ENCODE assay signal across 8 cellular contexts in genomic region chr16:2467301-2468141, GRCh38. TPM values are rescaled to one million over a fixed set of nuclear protein-coding genes. Genes with fewer than 3 reads are reported as not detected.
A peak's percentile ranks its signal among the peaks of the same experiment; 100 is the strongest.
DNase-seq lines count a peak whose midpoint lies in the region; ATAC-seq, FAIRE-seq and TF ChIP-seq lines count a peak whose summit lies in the region.

No MANE protein-coding gene starts in this region.

- TF ChIP-seq POLR2A in HepG2 (IDR thresholded peaks at IDR 0.05; ENCODE audit: insufficient read depth in 1 of 2, low read depth in 2 of 2, low read length in 2 of 2) (no peak), testis (IDR thresholded peaks at IDR 0.05) (no peak)

- no peaks in the 10 kb centered on the region for H3K36me3 ChIP-seq in PC-3 (ENCODE audit: low read depth, low read length)
- no peaks in the 10 kb centered on the region for H3K36me3 ChIP-seq in HepG2 (replicated peaks in 1 of 2; ENCODE audit: control insufficient read depth in 1 of 2, insufficient read depth in 2 of 2, low read length in 2 of 2)
- H3K36me3 ChIP-seq in testis (ENCODE audit: low read depth, missing control alignments): no peaks in the 10 kb centered on the region

- ATAC-seq in PC-3 (peak; percentile 61), HepG2 (no peak), HG03378 (IDR thresholded peaks at IDR 0.05; ENCODE audit: unreplicated experiment) (no peak)

- H3K4me3 ChIP-seq in PC-3 (ENCODE audit: low read length) (peak overlapping the region; percentile 64; the same call in 1 of the 2 replicates), HepG2 (replicated peaks in 1 of 3; ENCODE audit: insufficient read depth in 1 of 3, low read depth in 2 of 3, low read length in 3 of 3) (peak overlapping the region in 1 of 3 experiments; percentile 65; a peak in 1 of 6 replicates), testis (peak overlapping the region; percentile 39 to 41)

- no TSS peak for BruUV-seq in PC-3 (replicated peaks; lab: Mats Ljungman, UMichigan)
- BruUV-seq in HepG2 (replicated peaks; lab: Mats Ljungman, UMichigan): no TSS peak

- peaks cover 42% of the 10 kb centered on the region for H3K4me1 Mint-ChIP-seq in dendritic cell treated with granulocyte-macrophage colony-stimulating factor and Interleukin-4, amounts not matched to agents 40 ng/mL and 50 ng/mL, for 4 days (ENCODE audit: low read depth)

- no peaks in the 10 kb centered on the region for H3K9me3 ChIP-seq in PC-3 (ENCODE audit: low read length)
- no peaks in the 10 kb centered on the region for H3K9me3 ChIP-seq in HepG2 (ENCODE audit: low read length)
- H3K9me3 ChIP-seq in testis: no peaks in the 10 kb centered on the region

- peak; percentile 85 for DNase-seq in DMS79 (lab: John Stamatoyannopoulos, UW)
- DNase-seq in HUDEP-2 (lab: John Stamatoyannopoulos, UW; ENCODE audit: unreplicated experiment in 76 of 76): peak in 66 of 76 experiments; percentile 27 to 83 (median 67)
- peak; percentile 59 for DNase-seq in PC-3
- DNase-seq in HepG2 (ENCODE audit: low spot score): no peak
- DNase-seq in testis: peak; percentile 83
- no peak for DNase-seq in activated effector memory CD4-positive, alpha-beta T cell treated with Interleukin-2 at 50 U/mL for 16 hours

- 89% methylated on average over 24 of the region's 74 CpGs for WGBS in HepG2 (ENCODE audit: low lambda C conversion rate)
- WGBS in testis, 2 donors: 0 to 12% methylated on average over 5 to 51 of the region's 74 CpGs

- no peak for FAIRE-seq in HepG2 (lab: Jason Lieb, UNC)

- no peak overlapping the region for H3K27ac Mint-ChIP-seq in dendritic cell treated with granulocyte-macrophage colony-stimulating factor and Interleukin-4, amounts not matched to agents 40 ng/mL and 50 ng/mL, for 4 days

- peak overlapping the region; percentile 72; the same call in 1 of the 2 replicates for H2AFZ ChIP-seq in PC-3 (ENCODE audit: low read length)
- H2AFZ ChIP-seq in HepG2 (ENCODE audit: low read length): no peak overlapping the region

- H3K27ac ChIP-seq in PC-3 (ENCODE audit: low read length): no peak overlapping the region
- H3K27ac ChIP-seq in HepG2 (ENCODE audit: extremely low read length, insufficient read depth, low read length): no peak overlapping the region
- H3K27ac ChIP-seq in testis: peak overlapping the region; percentile 10 to 72

- no peaks in the 10 kb centered on the region for H3K9me3 Mint-ChIP-seq in dendritic cell treated with granulocyte-macrophage colony-stimulating factor and Interleukin-4, amounts not matched to agents 40 ng/mL and 50 ng/mL, for 4 days

- H3K79me2 ChIP-seq in PC-3 (ENCODE audit: low read length) (no peaks in the 10 kb centered on the region), HepG2 (ENCODE audit: insufficient read depth, low read length) (no peaks in the 10 kb centered on the region)

- TF ChIP-seq CTCF in PC-3 (conservative IDR thresholded peaks at IDR 0.05; ENCODE audit: low read depth, low read length): no peak
- TF ChIP-seq CTCF in HepG2 (CRISPR knock-in tag; IDR thresholded peaks at IDR 0.05): no peak
- TF ChIP-seq CTCF in testis (IDR thresholded peaks at IDR 0.05): peak in 1 of 3 experiments; percentile 17

- peaks cover 9% of the 10 kb centered on the region; the same call in 1 of the 2 replicates for H3K4me1 ChIP-seq in PC-3 (ENCODE audit: insufficient read depth, low read length)
- H3K4me1 ChIP-seq in HepG2 (ENCODE audit: insufficient read depth, low read length): peaks cover 41% of the 10 kb centered on the region
- peaks cover 29% of the 10 kb centered on the region for H3K4me1 ChIP-seq in testis

- no peak for TF ChIP-seq RAD21 in HepG2 (CRISPR knock-in tag; IDR thresholded peaks at IDR 0.05)

- no peaks in the 10 kb centered on the region for H3K27me3 ChIP-seq in PC-3 (ENCODE audit: low read length)
- H3K27me3 ChIP-seq in HepG2 (ENCODE audit: control insufficient read depth in 1 of 2, insufficient read depth in 2 of 2, low read length in 2 of 2): peaks cover 8 to 25% of the 10 kb centered on the region in 2 experiments
- H3K27me3 ChIP-seq in testis: no peaks in the 10 kb centered on the region

- no peaks in the 10 kb centered on the region for H4K20me1 ChIP-seq in PC-3 (ENCODE audit: low read length)
- H4K20me1 ChIP-seq in HepG2 (ENCODE audit: insufficient read depth, low read length): no peaks in the 10 kb centered on the region

- no peaks in the 10 kb centered on the region for H3F3A ChIP-seq in PC-3 (ENCODE audit: low read length, unreplicated experiment)

- intact Hi-C loops in PC-3 (cut with micrococcal nuclease): no loop called here
- intact Hi-C loops in dendritic cell treated with granulocyte-macrophage colony-stimulating factor and Interleukin-4, amounts not matched to agents 40 ng/mL and 50 ng/mL, for 4 days (cut with micrococcal nuclease): no loop called here
- intact Hi-C loops in HepG2 (cut with micrococcal nuclease; ENCODE audit: unreplicated experiment): no loop called here
- intact Hi-C loops in testis (cut with DNase I; ENCODE audit: low total_unique reads): no loop called here

- no peak for TF ChIP-seq EP300 in HepG2 (IDR thresholded peaks at IDR 0.05; ENCODE audit: low read depth in 2 of 2, low read length in 2 of 2)
- TF ChIP-seq EP300 in HepG2 (CRISPR knock-in tag; IDR thresholded peaks at IDR 0.05; ENCODE audit: borderline replicate concordance): no peak

- POLR2A ChIA-PET in PC-3 (lab: Charles Lee; ENCODE audit: unreplicated experiment) (no interaction called here), HepG2 (lab: Yijun Ruan, JAX) (no interaction called here)

- no peaks in the 10 kb centered on the region for H3K36me3 Mint-ChIP-seq in dendritic cell treated with granulocyte-macrophage colony-stimulating factor and Interleukin-4, amounts not matched to agents 40 ng/mL and 50 ng/mL, for 4 days (ENCODE audit: low read depth)

- H3K27me3 Mint-ChIP-seq in dendritic cell treated with granulocyte-macrophage colony-stimulating factor and Interleukin-4, amounts not matched to agents 40 ng/mL and 50 ng/mL, for 4 days: peaks cover 55% of the 10 kb centered on the region

- H3K9me2 ChIP-seq in PC-3 (replicated peaks; ENCODE audit: low read length): no peaks in the 10 kb centered on the region

- in situ Hi-C loops in HepG2 (cut with HindIII; ENCODE audit: extremely low pct_ligation_motif_present, low pct_unique_long_range_greater_than_20kb): no loop called here

- H3K4me2 ChIP-seq in PC-3 (ENCODE audit: low read length): peak overlapping the region; percentile 91
- peak overlapping the region; percentile 83 for H3K4me2 ChIP-seq in HepG2 (ENCODE audit: low read depth, low read length)

- H3K9ac ChIP-seq in PC-3 (ENCODE audit: low read length): peak overlapping the region; percentile 45; the same call in 1 of the 2 replicates
- peak overlapping the region; percentile 44; the same call in 1 of the 2 replicates for H3K9ac ChIP-seq in HepG2 (ENCODE audit: insufficient read depth, low read depth, low read length)

- peak overlapping the region; percentile 70 for H3K4me3 Mint-ChIP-seq in dendritic cell treated with granulocyte-macrophage colony-stimulating factor and Interleukin-4, amounts not matched to agents 40 ng/mL and 50 ng/mL, for 4 days

- CTCF ChIA-PET in PC-3 (lab: Charles Lee): no interaction called here
- CTCF ChIA-PET in HepG2 (lab: Yijun Ruan, JAX; ENCODE audit: low intra/inter-chr PET ratio, low total read pairs): no interaction called here

RNA-seq across cellular contexts. Expression of gene NTN3, which starts 3.6 kb away (rescaled TPM):
- not detected in 2 replicates for total RNA-seq in PC-3 (2014; rRNA removed)
- total RNA-seq in HepG2 (2016; rRNA removed; fragmentation: Illumina TruSeq; extraction: Trizol): 0.20 and 0.35 TPM in 2 replicates
- total RNA-seq in HepG2 (2016; cell fraction: cytosol; rRNA removed; fragmentation: Illumina TruSeq; extraction: Trizol; ENCODE audit: low read depth): not detected in 2 replicates
- 0.15 and 0.30 TPM in 2 replicates for total RNA-seq in HepG2 (2016; cell fraction: insoluble cytoplasmic fraction; rRNA removed; fragmentation: Illumina TruSeq; extraction: Trizol)
- total RNA-seq in HepG2 (2016; cell fraction: membrane; rRNA removed; fragmentation: Illumina TruSeq; extraction: Trizol): 0.25 TPM in 1 of 2 replicates, not detected in the other
- 0.19 and 0.28 TPM in 2 replicates for total RNA-seq in HepG2 (2016; cell fraction: nucleus; rRNA removed; fragmentation: Illumina TruSeq; extraction: Trizol)
- 0.09 and 0.29 TPM in 2 replicates for polyA plus RNA-seq in HepG2 (2011; rRNA removed)
- 0.12 and 0.15 TPM in 2 replicates for polyA plus RNA-seq in HepG2 (2011; cell fraction: cytosol; rRNA removed)
- polyA plus RNA-seq in HepG2 (2011; cell fraction: nucleus; rRNA removed): 0.66 and 0.79 TPM in 2 replicates
- polyA plus RNA-seq in HepG2 (2012): 0.07 and 0.11 TPM in 2 replicates
- polyA plus RNA-seq in HepG2 (2016; cell fraction: cytosol; fragmentation: Illumina TruSeq; extraction: Trizol; ENCODE audit: low read depth): 0.08 TPM in 1 of 2 replicates, not detected in the other
- not detected in 2 replicates for polyA plus RNA-seq in HepG2 (2016; cell fraction: insoluble cytoplasmic fraction; fragmentation: Illumina TruSeq; extraction: Trizol; ENCODE audit: low read depth)
- polyA plus RNA-seq in HepG2 (2016; cell fraction: membrane; fragmentation: Illumina TruSeq; extraction: Trizol; ENCODE audit: low read depth): not detected in 2 replicates
- polyA plus RNA-seq in HepG2 (2016; cell fraction: nucleus; fragmentation: Illumina TruSeq; extraction: Trizol; ENCODE audit: insufficient read depth, low read depth): 0.23 TPM in 1 of 2 replicates, not detected in the other
- polyA minus RNA-seq in HepG2 (2011; rRNA and poly(A)+ RNA removed; ENCODE audit: low replicate concordance): 0.49 and 1.4 TPM in 2 replicates
- polyA minus RNA-seq in HepG2 (2011; cell fraction: cytosol; rRNA and poly(A)+ RNA removed): 0.59 and 0.62 TPM in 2 replicates
- 0.39 and 0.62 TPM in 2 replicates for polyA minus RNA-seq in HepG2 (2011; cell fraction: nucleus; rRNA and poly(A)+ RNA removed)
- total RNA-seq in testis: 1 to 10 TPM; 1.1 to 1.7 TPM
- not detected for polyA plus RNA-seq in testis (ENCODE audit: insufficient read depth, low read depth, low replicate concordance)

RNA-seq across cellular contexts. Expression of gene TBC1D24, which starts 7.4 kb away (rescaled TPM):
- total RNA-seq in PC-3 (2014; rRNA removed): 11.3 and 15.2 TPM in 2 replicates
- 13.7 and 17.6 TPM in 2 replicates for total RNA-seq in HepG2 (2016; rRNA removed; fragmentation: Illumina TruSeq; extraction: Trizol)
- total RNA-seq in HepG2 (2016; cell fraction: cytosol; rRNA removed; fragmentation: Illumina TruSeq; extraction: Trizol; ENCODE audit: low read depth): 1.3 and 1.4 TPM in 2 replicates
- total RNA-seq in HepG2 (2016; cell fraction: insoluble cytoplasmic fraction; rRNA removed; fragmentation: Illumina TruSeq; extraction: Trizol): 12.6 and 15.8 TPM in 2 replicates
- total RNA-seq in HepG2 (2016; cell fraction: membrane; rRNA removed; fragmentation: Illumina TruSeq; extraction: Trizol): 4.8 and 5.7 TPM in 2 replicates
- 12.6 and 14.4 TPM in 2 replicates for total RNA-seq in HepG2 (2016; cell fraction: nucleus; rRNA removed; fragmentation: Illumina TruSeq; extraction: Trizol)
- 7.7 and 8.4 TPM in 2 replicates for polyA plus RNA-seq in HepG2 (2011; rRNA removed)
- polyA plus RNA-seq in HepG2 (2011; cell fraction: cytosol; rRNA removed): 3.7 and 4.9 TPM in 2 replicates
- polyA plus RNA-seq in HepG2 (2011; cell fraction: nucleus; rRNA removed): 29.9 and 35.0 TPM in 2 replicates
- 5.7 TPM in 2 replicates for polyA plus RNA-seq in HepG2 (2012)
- polyA plus RNA-seq in HepG2 (2016; cell fraction: cytosol; fragmentation: Illumina TruSeq; extraction: Trizol; ENCODE audit: low read depth): 1.0 and 1.2 TPM in 2 replicates
- 8.4 and 11.8 TPM in 2 replicates for polyA plus RNA-seq in HepG2 (2016; cell fraction: insoluble cytoplasmic fraction; fragmentation: Illumina TruSeq; extraction: Trizol; ENCODE audit: low read depth)
- 2.4 and 3.2 TPM in 2 replicates for polyA plus RNA-seq in HepG2 (2016; cell fraction: membrane; fragmentation: Illumina TruSeq; extraction: Trizol; ENCODE audit: low read depth)
- 22.4 and 24.8 TPM in 2 replicates for polyA plus RNA-seq in HepG2 (2016; cell fraction: nucleus; fragmentation: Illumina TruSeq; extraction: Trizol; ENCODE audit: insufficient read depth, low read depth)
- 11.0 and 28.2 TPM in 2 replicates for polyA minus RNA-seq in HepG2 (2011; rRNA and poly(A)+ RNA removed; ENCODE audit: low replicate concordance)
- 9.1 and 10.4 TPM in 2 replicates for polyA minus RNA-seq in HepG2 (2011; cell fraction: cytosol; rRNA and poly(A)+ RNA removed)
- polyA minus RNA-seq in HepG2 (2011; cell fraction: nucleus; rRNA and poly(A)+ RNA removed): 10.0 and 13.8 TPM in 2 replicates
- 10 to 100 TPM; 11.2 to 13.5 TPM for total RNA-seq in testis
- 5.3 TPM for polyA plus RNA-seq in testis (ENCODE audit: insufficient read depth, low read depth, low replicate concordance)

RNA-seq across cellular contexts. Expression of gene TEDC2, which starts 7.6 kb away (rescaled TPM):
- total RNA-seq in PC-3 (2014; rRNA removed) (35.5 and 44.9 TPM in 2 replicates), HepG2 (2016; rRNA removed; fragmentation: Illumina TruSeq; extraction: Trizol) (19.7 and 24.4 TPM in 2 replicates), testis (10 to 100 TPM; 18.0 to 19.4 TPM)
- 10.8 and 13.0 TPM in 2 replicates for total RNA-seq in HepG2 (2016; cell fraction: cytosol; rRNA removed; fragmentation: Illumina TruSeq; extraction: Trizol; ENCODE audit: low read depth)
- total RNA-seq in HepG2 (2016; cell fraction: insoluble cytoplasmic fraction; rRNA removed; fragmentation: Illumina TruSeq; extraction: Trizol): 16.5 and 23.4 TPM in 2 replicates
- total RNA-seq in HepG2 (2016; cell fraction: membrane; rRNA removed; fragmentation: Illumina TruSeq; extraction: Trizol): 18.0 and 21.4 TPM in 2 replicates
- 17.3 and 20.2 TPM in 2 replicates for total RNA-seq in HepG2 (2016; cell fraction: nucleus; rRNA removed; fragmentation: Illumina TruSeq; extraction: Trizol)
- polyA plus RNA-seq in HepG2 (2011; rRNA removed) (5.9 and 6.2 TPM in 2 replicates), testis (ENCODE audit: insufficient read depth, low read depth, low replicate concordance) (7.7 TPM)
- polyA plus RNA-seq in HepG2 (2011; cell fraction: cytosol; rRNA removed): 3.2 and 8.6 TPM in 2 replicates
- 28.4 and 38.0 TPM in 2 replicates for polyA plus RNA-seq in HepG2 (2011; cell fraction: nucleus; rRNA removed)
- polyA plus RNA-seq in HepG2 (2012): 3.0 and 4.0 TPM in 2 replicates
- 11.9 and 12.7 TPM in 2 replicates for polyA plus RNA-seq in HepG2 (2016; cell fraction: cytosol; fragmentation: Illumina TruSeq; extraction: Trizol; ENCODE audit: low read depth)
- polyA plus RNA-seq in HepG2 (2016; cell fraction: insoluble cytoplasmic fraction; fragmentation: Illumina TruSeq; extraction: Trizol; ENCODE audit: low read depth): 19.2 and 19.4 TPM in 2 replicates
- 14.6 and 18.0 TPM in 2 replicates for polyA plus RNA-seq in HepG2 (2016; cell fraction: membrane; fragmentation: Illumina TruSeq; extraction: Trizol; ENCODE audit: low read depth)
- 38.8 and 41.0 TPM in 2 replicates for polyA plus RNA-seq in HepG2 (2016; cell fraction: nucleus; fragmentation: Illumina TruSeq; extraction: Trizol; ENCODE audit: insufficient read depth, low read depth)
- polyA minus RNA-seq in HepG2 (2011; rRNA and poly(A)+ RNA removed; ENCODE audit: low replicate concordance): 5.2 and 12.3 TPM in 2 replicates
- 2.5 and 3.1 TPM in 2 replicates for polyA minus RNA-seq in HepG2 (2011; cell fraction: cytosol; rRNA and poly(A)+ RNA removed)
- 6.3 and 10.6 TPM in 2 replicates for polyA minus RNA-seq in HepG2 (2011; cell fraction: nucleus; rRNA and poly(A)+ RNA removed)

RNA-seq across cellular contexts. Expression of gene CCNF, which starts 38.3 kb away (rescaled TPM):
- total RNA-seq in PC-3 (2014; rRNA removed) (26.8 and 31.4 TPM in 2 replicates), HepG2 (2016; rRNA removed; fragmentation: Illumina TruSeq; extraction: Trizol) (13.7 and 22.8 TPM in 2 replicates), testis (10 to 100 TPM in 1 of 2 donors, 1 to 10 TPM in 1; 9.4 to 10.8 TPM)
- 3.9 and 4.1 TPM in 2 replicates for total RNA-seq in HepG2 (2016; cell fraction: cytosol; rRNA removed; fragmentation: Illumina TruSeq; extraction: Trizol; ENCODE audit: low read depth)
- 12.7 and 23.2 TPM in 2 replicates for total RNA-seq in HepG2 (2016; cell fraction: insoluble cytoplasmic fraction; rRNA removed; fragmentation: Illumina TruSeq; extraction: Trizol)
- 10.8 and 12.0 TPM in 2 replicates for total RNA-seq in HepG2 (2016; cell fraction: membrane; rRNA removed; fragmentation: Illumina TruSeq; extraction: Trizol)
- 15.7 and 16.3 TPM in 2 replicates for total RNA-seq in HepG2 (2016; cell fraction: nucleus; rRNA removed; fragmentation: Illumina TruSeq; extraction: Trizol)
- polyA plus RNA-seq in HepG2 (2011; rRNA removed) (5.0 and 6.4 TPM in 2 replicates), testis (ENCODE audit: insufficient read depth, low read depth, low replicate concordance) (6.0 TPM)
- 3.7 and 6.4 TPM in 2 replicates for polyA plus RNA-seq in HepG2 (2011; cell fraction: cytosol; rRNA removed)
- polyA plus RNA-seq in HepG2 (2011; cell fraction: nucleus; rRNA removed): 11.8 and 19.6 TPM in 2 replicates
- 5.1 and 7.4 TPM in 2 replicates for polyA plus RNA-seq in HepG2 (2012)
- 1.5 and 1.6 TPM in 2 replicates for polyA plus RNA-seq in HepG2 (2016; cell fraction: cytosol; fragmentation: Illumina TruSeq; extraction: Trizol; ENCODE audit: low read depth)
- polyA plus RNA-seq in HepG2 (2016; cell fraction: insoluble cytoplasmic fraction; fragmentation: Illumina TruSeq; extraction: Trizol; ENCODE audit: low read depth): 7.3 and 10.7 TPM in 2 replicates
- 4.0 and 4.9 TPM in 2 replicates for polyA plus RNA-seq in HepG2 (2016; cell fraction: membrane; fragmentation: Illumina TruSeq; extraction: Trizol; ENCODE audit: low read depth)
- 28.4 and 30.0 TPM in 2 replicates for polyA plus RNA-seq in HepG2 (2016; cell fraction: nucleus; fragmentation: Illumina TruSeq; extraction: Trizol; ENCODE audit: insufficient read depth, low read depth)
- 36.8 and 74.8 TPM in 2 replicates for polyA minus RNA-seq in HepG2 (2011; rRNA and poly(A)+ RNA removed; ENCODE audit: low replicate concordance)
- polyA minus RNA-seq in HepG2 (2011; cell fraction: cytosol; rRNA and poly(A)+ RNA removed): 10.9 and 18.1 TPM in 2 replicates
- polyA minus RNA-seq in HepG2 (2011; cell fraction: nucleus; rRNA and poly(A)+ RNA removed): 13.1 and 14.7 TPM in 2 replicates

RNA-seq across cellular contexts. Expression of gene ATP6V0C, which starts 46.2 kb away (rescaled TPM):
- total RNA-seq in PC-3 (2014; rRNA removed) (67.4 and 80.2 TPM in 2 replicates), HepG2 (2016; rRNA removed; fragmentation: Illumina TruSeq; extraction: Trizol) (7.2 and 10.4 TPM in 2 replicates), testis (100 to 1,000 TPM; 180 to 190 TPM)
- 7.6 and 9.4 TPM in 2 replicates for total RNA-seq in HepG2 (2016; cell fraction: cytosol; rRNA removed; fragmentation: Illumina TruSeq; extraction: Trizol; ENCODE audit: low read depth)
- total RNA-seq in HepG2 (2016; cell fraction: insoluble cytoplasmic fraction; rRNA removed; fragmentation: Illumina TruSeq; extraction: Trizol): 5.7 and 10.1 TPM in 2 replicates
- total RNA-seq in HepG2 (2016; cell fraction: membrane; rRNA removed; fragmentation: Illumina TruSeq; extraction: Trizol): 11.1 and 14.0 TPM in 2 replicates
- 13.6 and 17.3 TPM in 2 replicates for total RNA-seq in HepG2 (2016; cell fraction: nucleus; rRNA removed; fragmentation: Illumina TruSeq; extraction: Trizol)
- polyA plus RNA-seq in HepG2 (2011; rRNA removed) (20.1 and 21.1 TPM in 2 replicates), testis (ENCODE audit: insufficient read depth, low read depth, low replicate concordance) (182 TPM)
- polyA plus RNA-seq in HepG2 (2011; cell fraction: cytosol; rRNA removed): 29.7 and 32.0 TPM in 2 replicates
- 42.5 and 51.4 TPM in 2 replicates for polyA plus RNA-seq in HepG2 (2011; cell fraction: nucleus; rRNA removed)
- polyA plus RNA-seq in HepG2 (2012): 133 and 154 TPM in 2 replicates
- 106 and 119 TPM in 2 replicates for polyA plus RNA-seq in HepG2 (2016; cell fraction: cytosol; fragmentation: Illumina TruSeq; extraction: Trizol; ENCODE audit: low read depth)
- 50.3 and 60.7 TPM in 2 replicates for polyA plus RNA-seq in HepG2 (2016; cell fraction: insoluble cytoplasmic fraction; fragmentation: Illumina TruSeq; extraction: Trizol; ENCODE audit: low read depth)
- polyA plus RNA-seq in HepG2 (2016; cell fraction: membrane; fragmentation: Illumina TruSeq; extraction: Trizol; ENCODE audit: low read depth): 97.9 and 104 TPM in 2 replicates
- polyA plus RNA-seq in HepG2 (2016; cell fraction: nucleus; fragmentation: Illumina TruSeq; extraction: Trizol; ENCODE audit: insufficient read depth, low read depth): 168 and 190 TPM in 2 replicates
- polyA minus RNA-seq in HepG2 (2011; rRNA and poly(A)+ RNA removed; ENCODE audit: low replicate concordance): 20.0 and 29.5 TPM in 2 replicates
- polyA minus RNA-seq in HepG2 (2011; cell fraction: cytosol; rRNA and poly(A)+ RNA removed): 52.8 and 62.5 TPM in 2 replicates
- 10.4 and 11.5 TPM in 2 replicates for polyA minus RNA-seq in HepG2 (2011; cell fraction: nucleus; rRNA and poly(A)+ RNA removed)

Comparison
In these comparisons a context has a peak if more than half of its experiments do, and no peak if none do; other contexts are left out.
1. DNase-seq: peak in DMS79 (single experiment), HUDEP-2 (66 of 76), PC-3 (single experiment) and testis (single experiment); none in HepG2 (single experiment) and activated effector memory CD4-positive, alpha-beta T cell treated with Interleukin-2 at 50 U/mL for 16 hours (single experiment).
2. H3K27ac ChIP-seq: peak in testis (2 of 2); none in PC-3 (single experiment) and HepG2 (single experiment).